In genomic region chr19:8343483-8343844, GRCh38 we compare ENCODE assay signal across 9 cellular contexts. TPM values are rescaled to one million over a fixed set of nuclear protein-coding genes. Genes with fewer than 3 reads are reported as not detected.
DNase-seq lines count a peak whose midpoint lies in the region; ATAC-seq, FAIRE-seq and TF ChIP-seq lines count a peak whose summit lies in the region.
"Had no signal": no experiment of that assay in that cellular context is flagged by ENCODE, and none has a peak within 500 bp of the region (broad histone marks: within the 10 kb centered on the region; RNA-seq: fewer than 3 reads in every experiment).

No MANE protein-coding gene starts in this region.

- no peak for DNase-seq in activated CD4-positive, alpha-beta T cell treated with anti-CD3 and anti-CD28 coated beads, Interleukin-2, amount 10 ng/mL, durations not matched to agents 7 days and 5 days
- DNase-seq in activated CD4-positive, alpha-beta T cell treated with anti-CD3 and anti-CD28 coated beads for 4 hours = no peak
- no peak for DNase-seq in activated CD8-positive, alpha-beta T cell treated with anti-CD3 and anti-CD28 coated beads, Interleukin-2, amount 10 ng/mL, durations not matched to agents 7 days and 5 days
- DNase-seq in HepG2 (ENCODE audit: low spot score) (no peak), HuH-7.5 (ENCODE audit: low spot score) (no peak)
- DNase-seq in stimulated activated naive CD8-positive, alpha-beta T cell treated with anti-CD3 and anti-CD28 coated beads, Interleukin-15, amount 100 ng/mL, for 72 hours = no peak

- no peaks in the 10 kb centered on the region for H4K20me1 ChIP-seq in HepG2 (ENCODE audit: insufficient read depth, low read length)

- in situ Hi-C loops in HepG2 (cut with HindIII; ENCODE audit: extremely low pct_ligation_motif_present, low pct_unique_long_range_greater_than_20kb) = no loop called here

- no peak for TF ChIP-seq POLR2A in HepG2 (IDR thresholded peaks at IDR 0.05; ENCODE audit: insufficient read depth in 1 of 2, low read depth in 2 of 2, low read length in 2 of 2)

- no peaks in the 10 kb centered on the region for H3K9me3 Mint-ChIP-seq in activated CD4-positive, alpha-beta T cell treated with anti-CD3 and anti-CD28 coated beads, Interleukin-2, amount 10 ng/mL, durations not matched to agents 7 days and 5 days
- H3K9me3 Mint-ChIP-seq in activated CD8-positive, alpha-beta T cell treated with anti-CD3 and anti-CD28 coated beads, Interleukin-2, amount 10 ng/mL, durations not matched to agents 7 days and 5 days (ENCODE audit: insufficient read depth) = no peaks in the 10 kb centered on the region
- no peaks in the 10 kb centered on the region for H3K9me3 Mint-ChIP-seq in stimulated activated naive CD8-positive, alpha-beta T cell treated with anti-CD3 and anti-CD28 coated beads, Interleukin-15, amount 100 ng/mL, for 72 hours

- H3K4me1 ChIP-seq in HepG2 (ENCODE audit: insufficient read depth, low read length) = peaks cover 55% of the 10 kb centered on the region
- H3K4me1 ChIP-seq: pancreas had no signal

- no peak for TF ChIP-seq RAD21 in HepG2 (CRISPR knock-in tag; IDR thresholded peaks at IDR 0.05)

- H3K27me3 Mint-ChIP-seq in activated CD4-positive, alpha-beta T cell treated with anti-CD3 and anti-CD28 coated beads, Interleukin-2, amount 10 ng/mL, durations not matched to agents 7 days and 5 days = peaks cover 27% of the 10 kb centered on the region
- peaks cover 19% of the 10 kb centered on the region for H3K27me3 Mint-ChIP-seq in activated CD8-positive, alpha-beta T cell treated with anti-CD3 and anti-CD28 coated beads, Interleukin-2, amount 10 ng/mL, durations not matched to agents 7 days and 5 days (ENCODE audit: low read depth)
- peaks cover 30% of the 10 kb centered on the region for H3K27me3 Mint-ChIP-seq in stimulated activated naive CD8-positive, alpha-beta T cell treated with anti-CD3 and anti-CD28 coated beads, Interleukin-15, amount 100 ng/mL, for 72 hours

- peaks cover 0 to 11% of the 10 kb centered on the region in 2 experiments; a peak in 3 of 5 replicates for H3K27me3 ChIP-seq in HepG2 (ENCODE audit: control insufficient read depth in 1 of 2, insufficient read depth in 2 of 2, low read length in 2 of 2)
- H3K27me3 ChIP-seq: pancreas had no signal

- peak overlapping the region; percentile 75 for H3K4me3 Mint-ChIP-seq in activated CD4-positive, alpha-beta T cell treated with anti-CD3 and anti-CD28 coated beads, Interleukin-2, amount 10 ng/mL, durations not matched to agents 7 days and 5 days
- H3K4me3 Mint-ChIP-seq in activated CD8-positive, alpha-beta T cell treated with anti-CD3 and anti-CD28 coated beads, Interleukin-2, amount 10 ng/mL, durations not matched to agents 7 days and 5 days = peak overlapping the region; percentile 77
- H3K4me3 Mint-ChIP-seq in stimulated activated naive CD8-positive, alpha-beta T cell treated with anti-CD3 and anti-CD28 coated beads, Interleukin-15, amount 100 ng/mL, for 72 hours = peak overlapping the region; percentile 83 to 90

- H2AFZ ChIP-seq in HepG2 (ENCODE audit: low read length) = no peak overlapping the region

- H3K27ac ChIP-seq in HepG2 (ENCODE audit: extremely low read length, insufficient read depth, low read length) = no peak overlapping the region

- BruUV-seq in HepG2 (replicated peaks; lab: Mats Ljungman, UMichigan) = no TSS peak

- ATAC-seq in activated CD8-positive, alpha-beta T cell treated with anti-CD3 and anti-CD28 coated beads, Interleukin-2, amount 10 ng/mL, durations not matched to agents 7 days and 5 days = no peak
- ATAC-seq in HepG2 (no peak), GM21390 (IDR thresholded peaks at IDR 0.05; ENCODE audit: unreplicated experiment) (no peak), HG03108 (IDR thresholded peaks at IDR 0.05; ENCODE audit: unreplicated experiment) (no peak)
- ATAC-seq in stimulated activated naive CD8-positive, alpha-beta T cell treated with anti-CD3 and anti-CD28 coated beads, Interleukin-15, amount 100 ng/mL, for 72 hours = peak; percentile 11

- intact Hi-C loops in HepG2 (cut with micrococcal nuclease; ENCODE audit: unreplicated experiment) = no loop called here

- TF ChIP-seq EP300 in HepG2 (IDR thresholded peaks at IDR 0.05; ENCODE audit: low read depth in 2 of 2, low read length in 2 of 2) (no peak), HepG2 (CRISPR knock-in tag; IDR thresholded peaks at IDR 0.05; ENCODE audit: borderline replicate concordance) (no peak)

- no peaks in the 10 kb centered on the region for H3K9me3 ChIP-seq in HepG2 (ENCODE audit: low read length)
- H3K9me3 ChIP-seq: pancreas had no signal

- H3K4me3 ChIP-seq in HepG2 (replicated peaks in 1 of 3; ENCODE audit: insufficient read depth in 1 of 3, low read depth in 2 of 3, low read length in 3 of 3) = peak overlapping the region in 2 of 3 experiments; percentile 51 to 75; a peak in 2 of 6 replicates

- peaks cover 13% of the 10 kb centered on the region for H3K4me1 Mint-ChIP-seq in activated CD4-positive, alpha-beta T cell treated with anti-CD3 and anti-CD28 coated beads, Interleukin-2, amount 10 ng/mL, durations not matched to agents 7 days and 5 days
- H3K4me1 Mint-ChIP-seq in activated CD8-positive, alpha-beta T cell treated with anti-CD3 and anti-CD28 coated beads, Interleukin-2, amount 10 ng/mL, durations not matched to agents 7 days and 5 days (ENCODE audit: low read depth) = peaks cover 20% of the 10 kb centered on the region
- peaks cover 27% of the 10 kb centered on the region for H3K4me1 Mint-ChIP-seq in stimulated activated naive CD8-positive, alpha-beta T cell treated with anti-CD3 and anti-CD28 coated beads, Interleukin-15, amount 100 ng/mL, for 72 hours

- H3K9ac ChIP-seq in HepG2 (ENCODE audit: insufficient read depth, low read depth, low read length) = no peak overlapping the region

- WGBS in HepG2 (ENCODE audit: low lambda C conversion rate) = 32% methylated on average over 6 of the region's 11 CpGs

- no peaks in the 10 kb centered on the region for H3K36me3 ChIP-seq in HepG2 (replicated peaks in 1 of 2; ENCODE audit: control insufficient read depth in 1 of 2, insufficient read depth in 2 of 2, low read length in 2 of 2)
- H3K36me3 ChIP-seq: pancreas had no signal

- POLR2A ChIA-PET in activated CD4-positive, alpha-beta T cell treated with anti-CD3 and anti-CD28 coated beads, Interleukin-2, amount 10 ng/mL, durations not matched to agents 7 days and 5 days (lab: Charles Lee) = interaction anchor here (0.7 kb wide), 1 partner anchor 1433 kb away, joined by 6 read pairs; no protein-coding TSS in a partner anchor
- POLR2A ChIA-PET in activated CD8-positive, alpha-beta T cell treated with anti-CD3 and anti-CD28 coated beads, Interleukin-2, amount 10 ng/mL, durations not matched to agents 7 days and 5 days (lab: Charles Lee) = interaction anchor here (0.6 to 2.0 kb wide), 2 partner anchors 22 to 128 kb away, joined by 3 to 13 read pairs; partner anchors contain the start of genes NDUFA7 and RPS28
- POLR2A ChIA-PET in HepG2 (lab: Yijun Ruan, JAX) = no interaction called here

- no peak for FAIRE-seq in HepG2 (lab: Jason Lieb, UNC)
- FAIRE-seq: pancreas had no signal

- peak overlapping the region; percentile 86 for H3K4me2 ChIP-seq in HepG2 (ENCODE audit: low read depth, low read length)

- TF ChIP-seq CTCF in HepG2 (CRISPR knock-in tag; IDR thresholded peaks at IDR 0.05) = no peak

- H3K79me2 ChIP-seq in HepG2 (ENCODE audit: insufficient read depth, low read length) = no peaks in the 10 kb centered on the region

- CTCF ChIA-PET in activated CD4-positive, alpha-beta T cell treated with anti-CD3 and anti-CD28 coated beads, Interleukin-2, amount 10 ng/mL, durations not matched to agents 7 days and 5 days (lab: Charles Lee) = interaction anchor here (4.7 kb wide), 1 partner anchor 11 kb away, joined by 38 read pairs; no protein-coding TSS in a partner anchor
- CTCF ChIA-PET in activated CD8-positive, alpha-beta T cell treated with anti-CD3 and anti-CD28 coated beads, Interleukin-2, amount 10 ng/mL, durations not matched to agents 7 days and 5 days (lab: Charles Lee) = interaction anchor here (1.0 to 5.8 kb wide), 3 partner anchors 8 to 11 kb away, joined by 3 to 46 read pairs (median 4); no protein-coding TSS in a partner anchor
- CTCF ChIA-PET in HepG2 (lab: Yijun Ruan, JAX; ENCODE audit: low intra/inter-chr PET ratio, low total read pairs) = no interaction called here

- no peaks in the 10 kb centered on the region for H3K36me3 Mint-ChIP-seq in activated CD4-positive, alpha-beta T cell treated with anti-CD3 and anti-CD28 coated beads, Interleukin-2, amount 10 ng/mL, durations not matched to agents 7 days and 5 days (ENCODE audit: low read depth)
- H3K36me3 Mint-ChIP-seq in activated CD8-positive, alpha-beta T cell treated with anti-CD3 and anti-CD28 coated beads, Interleukin-2, amount 10 ng/mL, durations not matched to agents 7 days and 5 days (ENCODE audit: low read depth) = no peaks in the 10 kb centered on the region

- H3K27ac Mint-ChIP-seq in activated CD4-positive, alpha-beta T cell treated with anti-CD3 and anti-CD28 coated beads, Interleukin-2, amount 10 ng/mL, durations not matched to agents 7 days and 5 days = no peak overlapping the region
- peak overlapping the region; percentile 72 for H3K27ac Mint-ChIP-seq in activated CD8-positive, alpha-beta T cell treated with anti-CD3 and anti-CD28 coated beads, Interleukin-2, amount 10 ng/mL, durations not matched to agents 7 days and 5 days
- no peak overlapping the region for H3K27ac Mint-ChIP-seq in stimulated activated naive CD8-positive, alpha-beta T cell treated with anti-CD3 and anti-CD28 coated beads, Interleukin-15, amount 100 ng/mL, for 72 hours

RNA-seq across cellular contexts. Expression of gene KANK3, which starts 0.4 kb away (rescaled TPM):
- total RNA-seq in activated CD4-positive, alpha-beta T cell treated with anti-CD3 and anti-CD28 coated beads, Interleukin-2, amount 10 ng/mL, durations not matched to agents 7 days and 5 days = 1 to 10 TPM; 1.3 to 2.7 TPM
- total RNA-seq in activated CD8-positive, alpha-beta T cell treated with anti-CD3 and anti-CD28 coated beads, Interleukin-2, amount 10 ng/mL, durations not matched to agents 7 days and 5 days = 1 to 10 TPM; 3.4 to 3.5 TPM
- total RNA-seq in HepG2 (2016; rRNA removed; fragmentation: Illumina TruSeq; extraction: Trizol) = 0.15 and 0.18 TPM in 2 replicates
- not detected in 2 replicates for total RNA-seq in HepG2 (2016; cell fraction: cytosol; rRNA removed; fragmentation: Illumina TruSeq; extraction: Trizol; ENCODE audit: low read depth)
- 0.06 and 0.35 TPM in 2 replicates for total RNA-seq in HepG2 (2016; cell fraction: insoluble cytoplasmic fraction; rRNA removed; fragmentation: Illumina TruSeq; extraction: Trizol)
- 0.07 and 0.28 TPM in 2 replicates for total RNA-seq in HepG2 (2016; cell fraction: membrane; rRNA removed; fragmentation: Illumina TruSeq; extraction: Trizol)
- total RNA-seq in HepG2 (2016; cell fraction: nucleus; rRNA removed; fragmentation: Illumina TruSeq; extraction: Trizol) = 0.12 and 0.22 TPM in 2 replicates
- polyA plus RNA-seq in HepG2 (2011; rRNA removed) = 0.20 and 0.73 TPM in 2 replicates
- polyA plus RNA-seq in HepG2 (2011; cell fraction: cytosol; rRNA removed) = 0.32 and 0.46 TPM in 2 replicates
- polyA plus RNA-seq in HepG2 (2011; cell fraction: nucleus; rRNA removed) = 1.5 and 1.8 TPM in 2 replicates
- 0.27 and 0.32 TPM in 2 replicates for polyA plus RNA-seq in HepG2 (2012)
- not detected in 2 replicates for polyA plus RNA-seq in HepG2 (2016; cell fraction: cytosol; fragmentation: Illumina TruSeq; extraction: Trizol; ENCODE audit: low read depth)
- polyA plus RNA-seq in HepG2 (2016; cell fraction: insoluble cytoplasmic fraction; fragmentation: Illumina TruSeq; extraction: Trizol; ENCODE audit: low read depth) = 0.22 TPM in 1 of 2 replicates, not detected in the other
- 0.12 TPM in 1 of 2 replicates, not detected in the other for polyA plus RNA-seq in HepG2 (2016; cell fraction: membrane; fragmentation: Illumina TruSeq; extraction: Trizol; ENCODE audit: low read depth)
- polyA plus RNA-seq in HepG2 (2016; cell fraction: nucleus; fragmentation: Illumina TruSeq; extraction: Trizol; ENCODE audit: insufficient read depth, low read depth) = 0.45 and 0.62 TPM in 2 replicates
- polyA minus RNA-seq in HepG2 (2011; rRNA and poly(A)+ RNA removed; ENCODE audit: low replicate concordance) = 0.32 TPM in 1 of 2 replicates, not detected in the other
- polyA minus RNA-seq in HepG2 (2011; cell fraction: cytosol; rRNA and poly(A)+ RNA removed) = not detected in 2 replicates
- polyA minus RNA-seq in HepG2 (2011; cell fraction: nucleus; rRNA and poly(A)+ RNA removed) = 0.77 and 1.5 TPM in 2 replicates

RNA-seq across cellular contexts. Expression of gene ANGPTL4, which starts 20.5 kb away (rescaled TPM):
- not detected for total RNA-seq in activated CD4-positive, alpha-beta T cell treated with anti-CD3 and anti-CD28 coated beads, Interleukin-2, amount 10 ng/mL, durations not matched to agents 7 days and 5 days
- not detected for total RNA-seq in activated CD8-positive, alpha-beta T cell treated with anti-CD3 and anti-CD28 coated beads, Interleukin-2, amount 10 ng/mL, durations not matched to agents 7 days and 5 days
- total RNA-seq in HepG2 (2016; rRNA removed; fragmentation: Illumina TruSeq; extraction: Trizol) = 0.20 and 0.80 TPM in 2 replicates
- total RNA-seq in HepG2 (2016; cell fraction: cytosol; rRNA removed; fragmentation: Illumina TruSeq; extraction: Trizol; ENCODE audit: low read depth) = 0.10 and 0.35 TPM in 2 replicates
- total RNA-seq in HepG2 (2016; cell fraction: insoluble cytoplasmic fraction; rRNA removed; fragmentation: Illumina TruSeq; extraction: Trizol) = 0.27 and 0.80 TPM in 2 replicates
- 0.48 and 0.71 TPM in 2 replicates for total RNA-seq in HepG2 (2016; cell fraction: membrane; rRNA removed; fragmentation: Illumina TruSeq; extraction: Trizol)
- 0.78 and 1.6 TPM in 2 replicates for total RNA-seq in HepG2 (2016; cell fraction: nucleus; rRNA removed; fragmentation: Illumina TruSeq; extraction: Trizol)
- polyA plus RNA-seq in HepG2 (2011; rRNA removed) = 21.7 and 39.9 TPM in 2 replicates
- 24.1 and 25.1 TPM in 2 replicates for polyA plus RNA-seq in HepG2 (2011; cell fraction: cytosol; rRNA removed)
- 62.7 and 74.1 TPM in 2 replicates for polyA plus RNA-seq in HepG2 (2011; cell fraction: nucleus; rRNA removed)
- 15.1 and 16.8 TPM in 2 replicates for polyA plus RNA-seq in HepG2 (2012)
- 0.22 and 0.23 TPM in 2 replicates for polyA plus RNA-seq in HepG2 (2016; cell fraction: cytosol; fragmentation: Illumina TruSeq; extraction: Trizol; ENCODE audit: low read depth)
- polyA plus RNA-seq in HepG2 (2016; cell fraction: insoluble cytoplasmic fraction; fragmentation: Illumina TruSeq; extraction: Trizol; ENCODE audit: low read depth) = 0.29 and 0.58 TPM in 2 replicates
- 0.19 TPM in 2 replicates for polyA plus RNA-seq in HepG2 (2016; cell fraction: membrane; fragmentation: Illumina TruSeq; extraction: Trizol; ENCODE audit: low read depth)
- 2.5 and 3.1 TPM in 2 replicates for polyA plus RNA-seq in HepG2 (2016; cell fraction: nucleus; fragmentation: Illumina TruSeq; extraction: Trizol; ENCODE audit: insufficient read depth, low read depth)
- polyA minus RNA-seq in HepG2 (2011; rRNA and poly(A)+ RNA removed; ENCODE audit: low replicate concordance) = 0.14 and 19.3 TPM in 2 replicates
- 14.2 and 17.5 TPM in 2 replicates for polyA minus RNA-seq in HepG2 (2011; cell fraction: cytosol; rRNA and poly(A)+ RNA removed)
- polyA minus RNA-seq in HepG2 (2011; cell fraction: nucleus; rRNA and poly(A)+ RNA removed) = 14.4 and 18.8 TPM in 2 replicates

RNA-seq across cellular contexts. Expression of gene RPS28, which starts 22.2 kb away (rescaled TPM):
- 1,000 to 10,000 TPM; 1,480 to 2,023 TPM for total RNA-seq in activated CD4-positive, alpha-beta T cell treated with anti-CD3 and anti-CD28 coated beads, Interleukin-2, amount 10 ng/mL, durations not matched to agents 7 days and 5 days
- total RNA-seq in activated CD8-positive, alpha-beta T cell treated with anti-CD3 and anti-CD28 coated beads, Interleukin-2, amount 10 ng/mL, durations not matched to agents 7 days and 5 days = 1,000 to 10,000 TPM; 1,476 to 1,561 TPM
- total RNA-seq in HepG2 (2016; rRNA removed; fragmentation: Illumina TruSeq; extraction: Trizol) = 281 and 319 TPM in 2 replicates
- total RNA-seq in HepG2 (2016; cell fraction: cytosol; rRNA removed; fragmentation: Illumina TruSeq; extraction: Trizol; ENCODE audit: low read depth) = 424 and 447 TPM in 2 replicates
- 291 and 334 TPM in 2 replicates for total RNA-seq in HepG2 (2016; cell fraction: insoluble cytoplasmic fraction; rRNA removed; fragmentation: Illumina TruSeq; extraction: Trizol)
- total RNA-seq in HepG2 (2016; cell fraction: membrane; rRNA removed; fragmentation: Illumina TruSeq; extraction: Trizol) = 667 and 807 TPM in 2 replicates
- total RNA-seq in HepG2 (2016; cell fraction: nucleus; rRNA removed; fragmentation: Illumina TruSeq; extraction: Trizol) = 139 and 147 TPM in 2 replicates
- 521 and 545 TPM in 2 replicates for polyA plus RNA-seq in HepG2 (2011; rRNA removed)
- polyA plus RNA-seq in HepG2 (2011; cell fraction: cytosol; rRNA removed) = 604 and 791 TPM in 2 replicates
- polyA plus RNA-seq in HepG2 (2011; cell fraction: nucleus; rRNA removed) = 232 and 285 TPM in 2 replicates
- polyA plus RNA-seq in HepG2 (2012) = 1,428 and 2,679 TPM in 2 replicates
- polyA plus RNA-seq in HepG2 (2016; cell fraction: cytosol; fragmentation: Illumina TruSeq; extraction: Trizol; ENCODE audit: low read depth) = 858 and 886 TPM in 2 replicates
- 429 and 441 TPM in 2 replicates for polyA plus RNA-seq in HepG2 (2016; cell fraction: insoluble cytoplasmic fraction; fragmentation: Illumina TruSeq; extraction: Trizol; ENCODE audit: low read depth)
- 1,075 and 1,148 TPM in 2 replicates for polyA plus RNA-seq in HepG2 (2016; cell fraction: membrane; fragmentation: Illumina TruSeq; extraction: Trizol; ENCODE audit: low read depth)
- polyA plus RNA-seq in HepG2 (2016; cell fraction: nucleus; fragmentation: Illumina TruSeq; extraction: Trizol; ENCODE audit: insufficient read depth, low read depth) = 346 and 368 TPM in 2 replicates
- 312 and 362 TPM in 2 replicates for polyA minus RNA-seq in HepG2 (2011; rRNA and poly(A)+ RNA removed; ENCODE audit: low replicate concordance)
- polyA minus RNA-seq in HepG2 (2011; cell fraction: cytosol; rRNA and poly(A)+ RNA removed) = 181 and 188 TPM in 2 replicates
- 59.9 and 62.0 TPM in 2 replicates for polyA minus RNA-seq in HepG2 (2011; cell fraction: nucleus; rRNA and poly(A)+ RNA removed)

RNA-seq across cellular contexts. Expression of gene NDUFA7, which starts 22.3 kb away (rescaled TPM):
- total RNA-seq in activated CD4-positive, alpha-beta T cell treated with anti-CD3 and anti-CD28 coated beads, Interleukin-2, amount 10 ng/mL, durations not matched to agents 7 days and 5 days = 10 to 100 TPM; 61.8 to 65.6 TPM
- total RNA-seq in activated CD8-positive, alpha-beta T cell treated with anti-CD3 and anti-CD28 coated beads, Interleukin-2, amount 10 ng/mL, durations not matched to agents 7 days and 5 days = 10 to 100 TPM; 56.0 to 63.8 TPM
- total RNA-seq in HepG2 (2016; rRNA removed; fragmentation: Illumina TruSeq; extraction: Trizol) = 57.2 and 64.5 TPM in 2 replicates
- total RNA-seq in HepG2 (2016; cell fraction: cytosol; rRNA removed; fragmentation: Illumina TruSeq; extraction: Trizol; ENCODE audit: low read depth) = 20.0 and 25.8 TPM in 2 replicates
- total RNA-seq in HepG2 (2016; cell fraction: insoluble cytoplasmic fraction; rRNA removed; fragmentation: Illumina TruSeq; extraction: Trizol) = 65.5 and 75.0 TPM in 2 replicates
- total RNA-seq in HepG2 (2016; cell fraction: membrane; rRNA removed; fragmentation: Illumina TruSeq; extraction: Trizol) = 24.2 and 27.6 TPM in 2 replicates
- total RNA-seq in HepG2 (2016; cell fraction: nucleus; rRNA removed; fragmentation: Illumina TruSeq; extraction: Trizol) = 26.5 and 38.1 TPM in 2 replicates
- polyA plus RNA-seq in HepG2 (2011; rRNA removed) = 71.5 and 75.3 TPM in 2 replicates
- polyA plus RNA-seq in HepG2 (2011; cell fraction: cytosol; rRNA removed) = 56.6 and 79.4 TPM in 2 replicates
- 36.6 and 51.3 TPM in 2 replicates for polyA plus RNA-seq in HepG2 (2011; cell fraction: nucleus; rRNA removed)
- polyA plus RNA-seq in HepG2 (2012) = 50.0 and 50.9 TPM in 2 replicates
- polyA plus RNA-seq in HepG2 (2016; cell fraction: cytosol; fragmentation: Illumina TruSeq; extraction: Trizol; ENCODE audit: low read depth) = 29.4 and 33.3 TPM in 2 replicates
- polyA plus RNA-seq in HepG2 (2016; cell fraction: insoluble cytoplasmic fraction; fragmentation: Illumina TruSeq; extraction: Trizol; ENCODE audit: low read depth) = 101 and 102 TPM in 2 replicates
- 32.9 and 35.8 TPM in 2 replicates for polyA plus RNA-seq in HepG2 (2016; cell fraction: membrane; fragmentation: Illumina TruSeq; extraction: Trizol; ENCODE audit: low read depth)
- polyA plus RNA-seq in HepG2 (2016; cell fraction: nucleus; fragmentation: Illumina TruSeq; extraction: Trizol; ENCODE audit: insufficient read depth, low read depth) = 67.5 and 70.8 TPM in 2 replicates
- polyA minus RNA-seq in HepG2 (2011; rRNA and poly(A)+ RNA removed; ENCODE audit: low replicate concordance) = 160 and 193 TPM in 2 replicates
- polyA minus RNA-seq in HepG2 (2011; cell fraction: cytosol; rRNA and poly(A)+ RNA removed) = 44.6 and 56.9 TPM in 2 replicates
- polyA minus RNA-seq in HepG2 (2011; cell fraction: nucleus; rRNA and poly(A)+ RNA removed) = 21.2 and 22.9 TPM in 2 replicates

RNA-seq across cellular contexts. Expression of gene CD320, which starts 35.3 kb away (rescaled TPM):
- total RNA-seq in activated CD4-positive, alpha-beta T cell treated with anti-CD3 and anti-CD28 coated beads, Interleukin-2, amount 10 ng/mL, durations not matched to agents 7 days and 5 days = 10 to 100 TPM; 32.1 to 36.3 TPM
- total RNA-seq in activated CD8-positive, alpha-beta T cell treated with anti-CD3 and anti-CD28 coated beads, Interleukin-2, amount 10 ng/mL, durations not matched to agents 7 days and 5 days = 10 to 100 TPM; 54.6 to 55.0 TPM
- total RNA-seq in HepG2 (2016; rRNA removed; fragmentation: Illumina TruSeq; extraction: Trizol) = 44.4 and 99.9 TPM in 2 replicates
- 33.7 and 41.4 TPM in 2 replicates for total RNA-seq in HepG2 (2016; cell fraction: cytosol; rRNA removed; fragmentation: Illumina TruSeq; extraction: Trizol; ENCODE audit: low read depth)
- 38.7 and 105 TPM in 2 replicates for total RNA-seq in HepG2 (2016; cell fraction: insoluble cytoplasmic fraction; rRNA removed; fragmentation: Illumina TruSeq; extraction: Trizol)
- total RNA-seq in HepG2 (2016; cell fraction: membrane; rRNA removed; fragmentation: Illumina TruSeq; extraction: Trizol) = 46.2 and 54.2 TPM in 2 replicates
- total RNA-seq in HepG2 (2016; cell fraction: nucleus; rRNA removed; fragmentation: Illumina TruSeq; extraction: Trizol) = 71.9 and 97.9 TPM in 2 replicates
- polyA plus RNA-seq in HepG2 (2011; rRNA removed) = 79.9 and 83.1 TPM in 2 replicates
- polyA plus RNA-seq in HepG2 (2011; cell fraction: cytosol; rRNA removed) = 83.1 and 180 TPM in 2 replicates
- polyA plus RNA-seq in HepG2 (2011; cell fraction: nucleus; rRNA removed) = 74.5 and 85.3 TPM in 2 replicates
- 39.6 and 41.4 TPM in 2 replicates for polyA plus RNA-seq in HepG2 (2012)
- 44.2 and 49.5 TPM in 2 replicates for polyA plus RNA-seq in HepG2 (2016; cell fraction: cytosol; fragmentation: Illumina TruSeq; extraction: Trizol; ENCODE audit: low read depth)
- polyA plus RNA-seq in HepG2 (2016; cell fraction: insoluble cytoplasmic fraction; fragmentation: Illumina TruSeq; extraction: Trizol; ENCODE audit: low read depth) = 44.8 and 52.3 TPM in 2 replicates
- polyA plus RNA-seq in HepG2 (2016; cell fraction: membrane; fragmentation: Illumina TruSeq; extraction: Trizol; ENCODE audit: low read depth) = 41.2 and 46.0 TPM in 2 replicates
- 165 and 175 TPM in 2 replicates for polyA plus RNA-seq in HepG2 (2016; cell fraction: nucleus; fragmentation: Illumina TruSeq; extraction: Trizol; ENCODE audit: insufficient read depth, low read depth)
- polyA minus RNA-seq in HepG2 (2011; rRNA and poly(A)+ RNA removed; ENCODE audit: low replicate concordance) = 58.2 and 70.2 TPM in 2 replicates
- polyA minus RNA-seq in HepG2 (2011; cell fraction: cytosol; rRNA and poly(A)+ RNA removed) = 23.7 and 37.5 TPM in 2 replicates
- polyA minus RNA-seq in HepG2 (2011; cell fraction: nucleus; rRNA and poly(A)+ RNA removed) = 8.4 and 8.7 TPM in 2 replicates
